Comparison of ENCODE assay signal across 9 cellular contexts in the genomic region with DNA sequence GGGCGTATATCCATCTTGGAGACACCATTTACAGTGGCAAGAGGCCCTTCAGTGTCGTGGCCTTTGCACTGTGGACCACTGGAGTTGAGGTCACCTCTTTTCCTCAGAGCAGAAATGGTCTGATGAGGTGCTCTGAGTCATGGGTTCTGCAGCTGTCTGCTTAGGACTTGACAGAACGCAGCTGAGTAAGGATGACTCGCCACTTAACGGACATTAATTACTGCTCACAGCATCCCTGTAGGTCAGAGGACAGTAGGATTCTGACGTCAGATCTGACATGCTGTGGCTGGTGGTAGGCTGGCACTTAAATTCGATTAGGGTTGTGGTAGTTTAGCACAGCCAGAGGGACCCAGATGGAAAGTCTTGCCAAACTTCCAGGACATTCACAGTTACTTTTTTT.
DNase-seq lines count a peak whose midpoint lies in the region; ATAC-seq and TF ChIP-seq lines count a peak whose summit lies in the region.
"Had no signal": no experiment of that assay in that cellular context is flagged by ENCODE, and none has a peak within 500 bp of the region (broad histone marks: within the 10 kb centered on the region; RNA-seq: fewer than 3 reads in every experiment).

No MANE protein-coding gene starts in this region.

- intact Hi-C loops in Panc1 (cut with micrococcal nuclease; ENCODE audit: unreplicated experiment) (no loop called here), right cardiac atrium (cut with DNase I) (no loop called here)

- 57% methylated on average over 7 of the region's 7 CpGs for WGBS in right cardiac atrium

- BruUV-seq in Panc1 (replicated peaks; lab: Mats Ljungman, UMichigan): no TSS peak

- H3K4me1 ChIP-seq in Panc1 (ENCODE audit: control insufficient read depth, insufficient read depth, low read length): no peaks in the 10 kb centered on the region
- peaks cover 42% of the 10 kb centered on the region for H3K4me1 ChIP-seq in skeletal muscle satellite cell (ENCODE audit: control insufficient read depth, insufficient read depth, low read length)
- H3K4me1 ChIP-seq in right cardiac atrium (ENCODE audit: control insufficient read depth, insufficient read depth, low read length): no peaks in the 10 kb centered on the region

- no peak overlapping the region for H3K9ac ChIP-seq in skeletal muscle satellite cell (ENCODE audit: low read depth, low read length)

- no peak for TF ChIP-seq CTCF in Panc1 (IDR thresholded peaks at IDR 0.05)

- no peak overlapping the region for H3K27ac ChIP-seq in Panc1 (ENCODE audit: low read length)
- H3K27ac ChIP-seq in right cardiac atrium (ENCODE audit: low read length): no peak overlapping the region

- H3K4me2 ChIP-seq in skeletal muscle satellite cell (ENCODE audit: low read length): peak overlapping the region; percentile 20

- H3K27me3 ChIP-seq in Panc1 (ENCODE audit: control insufficient read depth, insufficient read depth, low read length) (no peaks in the 10 kb centered on the region), skeletal muscle satellite cell (ENCODE audit: control insufficient read depth, insufficient read depth, low read length) (no peaks in the 10 kb centered on the region), right cardiac atrium (ENCODE audit: control insufficient read depth, insufficient read depth) (no peaks in the 10 kb centered on the region)

- POLR2A ChIA-PET in Panc1 (lab: Charles Lee): no interaction called here

- H3K36me3 ChIP-seq in Panc1 (ENCODE audit: control insufficient read depth, insufficient read depth, low read length) (no peaks in the 10 kb centered on the region), skeletal muscle satellite cell (ENCODE audit: insufficient read depth, low read length) (no peaks in the 10 kb centered on the region)

- H3K4me3 ChIP-seq in Panc1 (ENCODE audit: low read depth in 2 of 2, low read length in 2 of 2) (no peak overlapping the region), skeletal muscle satellite cell (ENCODE audit: low read length) (no peak overlapping the region), right cardiac atrium (ENCODE audit: low read length) (no peak overlapping the region)

- ATAC-seq in Panc1: peak; percentile 51; the same call in 1 of the 2 replicates
- no peak for ATAC-seq in GM21367 (IDR thresholded peaks at IDR 0.05; ENCODE audit: unreplicated experiment)
- ATAC-seq in right cardiac atrium: no peak

- in situ Hi-C loops in Panc1 (cut with HindIII; ENCODE audit: low pct_unique_long_range_greater_than_20kb, low sequenced_read_pairs): no loop called here

- CTCF ChIA-PET in Panc1 (lab: Charles Lee): no interaction called here

- DNase-seq in HCEC 1CT (peak; percentile 99), Panc1 (ENCODE audit: low read depth, low spot score) (peak; percentile 30), fibroblast of gingiva (ENCODE audit: low read depth) (peak; percentile 88), right cardiac atrium (no peak), C1 segment of cervical spinal cord (lab: John Stamatoyannopoulos, UW) (no peak)
- DNase-seq: Karpas-422, naive B cell had no signal

- no peaks in the 10 kb centered on the region for H3K9me3 ChIP-seq in Panc1 (ENCODE audit: control insufficient read depth, insufficient read depth, low read depth, low read length)
- no peaks in the 10 kb centered on the region for H3K9me3 ChIP-seq in skeletal muscle satellite cell (replicated peaks; ENCODE audit: low read length)
- no peaks in the 10 kb centered on the region for H3K9me3 ChIP-seq in right cardiac atrium (ENCODE audit: control insufficient read depth, low read length)

Comparison
In these comparisons a context has a peak if more than half of its experiments do, and no peak if none do; other contexts are left out.
1. DNase-seq: peak in HCEC 1CT (single experiment), Panc1 (single experiment) and fibroblast of gingiva (single experiment); none in right cardiac atrium (0 of 3) and C1 segment of cervical spinal cord (0 of 14).